19 cellular contexts compared by ENCODE assay signal in genomic region chr1:19305880-19306279, GRCh38. TPM values are rescaled to one million over a fixed set of nuclear protein-coding genes. Genes with fewer than 3 reads are reported as not detected.
DNase-seq lines count a peak whose midpoint lies in the region; ATAC-seq and TF ChIP-seq lines count a peak whose summit lies in the region.
"Had no signal": no experiment of that assay in that cellular context is flagged by ENCODE, and none has a peak within 500 bp of the region (broad histone marks: within the 10 kb centered on the region; RNA-seq: fewer than 3 reads in every experiment).

No MANE protein-coding gene starts in this region.

- no peak overlapping the region for H3K4me3 ChIP-seq in H7 (ENCODE audit: insufficient read depth, low read depth, low read length)
- no peak overlapping the region for H3K4me3 ChIP-seq in heart left ventricle
- H3K4me3 ChIP-seq: A549, GM23248 had no signal

- no peak overlapping the region for H3K27ac ChIP-seq in heart left ventricle
- H3K27ac ChIP-seq: 22Rv1, A549, C4-2B, GM23248, HL-60 had no signal

- no peaks in the 10 kb centered on the region for H3K9me3 Mint-ChIP-seq in activated CD4-positive, alpha-beta T cell treated with anti-CD3 and anti-CD28 coated beads, Interleukin-2, amount 10 ng/mL, durations not matched to agents 24 days and 14 days
- H3K9me3 Mint-ChIP-seq in activated T-helper 17 cell treated with anti-CD3 and anti-CD28 coated beads, Interleukin-2, amount 50 U/mL, for 72 hours, result no peaks in the 10 kb centered on the region
- H3K9me3 Mint-ChIP-seq in Calu3 (ENCODE audit: low read depth, unreplicated experiment), result no peaks in the 10 kb centered on the region
- H3K9me3 Mint-ChIP-seq: CD4-positive, alpha-beta T cell had no signal

- no TSS peak for BruUV-seq in Calu3 (replicated peaks; lab: Mats Ljungman, UMichigan)

- no peaks in the 10 kb centered on the region for H3K9me3 ChIP-seq in heart left ventricle
- H3K9me3 ChIP-seq: A549, Caco-2 had no signal

- intact Hi-C loops in activated CD4-positive, alpha-beta T cell treated with anti-CD3 and anti-CD28 coated beads, Interleukin-2, amount 10 ng/mL, durations not matched to agents 24 days and 14 days (cut with micrococcal nuclease), result no loop called here
- intact Hi-C loops in sciatic nerve (cut with DNase I), result no loop called here
- intact Hi-C loops in Calu3 (cut with micrococcal nuclease; ENCODE audit: unreplicated experiment), result no loop called here
- intact Hi-C loops in heart left ventricle (cut with DNase I), result no loop called here

- CTCF ChIA-PET in Calu3 (lab: Charles Lee), result no interaction called here

- no peak for ATAC-seq in activated T-helper 17 cell treated with anti-CD3 and anti-CD28 coated beads, Interleukin-2, amount 50 U/mL, for 72 hours (replicated peaks)
- ATAC-seq in sciatic nerve (no peak), heart left ventricle (no peak)
- ATAC-seq: A549 had no signal

- H3K4me1 ChIP-seq in heart left ventricle, result peaks cover 0 to 12% (median 3%) of the 10 kb centered on the region in 12 donors
- H3K4me1 ChIP-seq: Caco-2 had no signal

- WGBS in heart left ventricle, 4 donors, result 86 to 96% (median 94%) methylated on average over 6 to 11 of the region's 11 CpGs

- DNase-seq in activated CD4-positive, alpha-beta T cell treated with anti-CD3 and anti-CD28 coated beads, Interleukin-2, amount 10 ng/mL, durations not matched to agents 24 days and 14 days, result peak; percentile 51
- DNase-seq in activated CD4-positive, alpha-beta T cell treated with anti-CD3 and anti-CD28 coated beads for 1 hour, result no peak
- DNase-seq in H7 (peak; percentile 23), sciatic nerve (ENCODE audit: low spot score) (peak; percentile 23), Calu3 (no peak), heart left ventricle (no peak)
- DNase-seq: AML-193; Caco-2; CD4-positive, alpha-beta T cell; DMS153; DMS79; GDM1; GM23248; HCEC 1CT had no signal

- H3K36me3 ChIP-seq in H7 (replicated peaks; ENCODE audit: control insufficient read depth, insufficient read depth, low read length), result peaks cover 17% of the 10 kb centered on the region
- peaks cover 0 to 68% (median 59%) of the 10 kb centered on the region in 9 donors for H3K36me3 ChIP-seq in heart left ventricle

- H3K36me3 Mint-ChIP-seq in activated CD4-positive, alpha-beta T cell treated with anti-CD3 and anti-CD28 coated beads, Interleukin-2, amount 10 ng/mL, durations not matched to agents 24 days and 14 days (ENCODE audit: low read depth), result peaks cover 30% of the 10 kb centered on the region
- peaks cover 62% of the 10 kb centered on the region for H3K36me3 Mint-ChIP-seq in activated T-helper 17 cell treated with anti-CD3 and anti-CD28 coated beads, Interleukin-2, amount 50 U/mL, for 72 hours (ENCODE audit: low read depth)
- H3K36me3 Mint-ChIP-seq in Calu3 (ENCODE audit: insufficient read depth, unreplicated experiment), result peaks cover 14% of the 10 kb centered on the region

- TF ChIP-seq CTCF in Calu3 (IDR thresholded peaks at IDR 0.05; ENCODE audit: unreplicated experiment) (no peak), heart left ventricle (IDR thresholded peaks at IDR 0.05) (no peak)

- no peak for TF ChIP-seq POLR2A in heart left ventricle (IDR thresholded peaks at IDR 0.05)

- H3K4me3 Mint-ChIP-seq in activated CD4-positive, alpha-beta T cell treated with anti-CD3 and anti-CD28 coated beads, Interleukin-2, amount 10 ng/mL, durations not matched to agents 24 days and 14 days, result no peak overlapping the region
- H3K4me3 Mint-ChIP-seq in activated T-helper 17 cell treated with anti-CD3 and anti-CD28 coated beads, Interleukin-2, amount 50 U/mL, for 72 hours, result no peak overlapping the region
- no peak overlapping the region for H3K4me3 Mint-ChIP-seq in Calu3 (ENCODE audit: low read depth, unreplicated experiment)
- H3K4me3 Mint-ChIP-seq: CD4-positive, alpha-beta T cell had no signal

- H3K27me3 ChIP-seq in H7 (ENCODE audit: control insufficient read depth, insufficient read depth, low read length) (no peaks in the 10 kb centered on the region; the same call in 1 of the 2 replicates), heart left ventricle (no peaks in the 10 kb centered on the region)

- no peaks in the 10 kb centered on the region for H3K27me3 Mint-ChIP-seq in activated CD4-positive, alpha-beta T cell treated with anti-CD3 and anti-CD28 coated beads, Interleukin-2, amount 10 ng/mL, durations not matched to agents 24 days and 14 days
- H3K27me3 Mint-ChIP-seq in activated T-helper 17 cell treated with anti-CD3 and anti-CD28 coated beads, Interleukin-2, amount 50 U/mL, for 72 hours, result no peaks in the 10 kb centered on the region
- no peaks in the 10 kb centered on the region for H3K27me3 Mint-ChIP-seq in Calu3 (ENCODE audit: unreplicated experiment)
- H3K27me3 Mint-ChIP-seq: CD4-positive, alpha-beta T cell had no signal

- H3K27ac Mint-ChIP-seq in activated CD4-positive, alpha-beta T cell treated with anti-CD3 and anti-CD28 coated beads, Interleukin-2, amount 10 ng/mL, durations not matched to agents 24 days and 14 days, result no peak overlapping the region
- peak overlapping the region; percentile 58 for H3K27ac Mint-ChIP-seq in activated T-helper 17 cell treated with anti-CD3 and anti-CD28 coated beads, Interleukin-2, amount 50 U/mL, for 72 hours
- H3K27ac Mint-ChIP-seq in Calu3 (ENCODE audit: unreplicated experiment), result no peak overlapping the region
- H3K27ac Mint-ChIP-seq: CD4-positive, alpha-beta T cell had no signal

- peaks cover 6% of the 10 kb centered on the region for H3K4me1 Mint-ChIP-seq in activated CD4-positive, alpha-beta T cell treated with anti-CD3 and anti-CD28 coated beads, Interleukin-2, amount 10 ng/mL, durations not matched to agents 24 days and 14 days
- peaks cover 8% of the 10 kb centered on the region for H3K4me1 Mint-ChIP-seq in activated T-helper 17 cell treated with anti-CD3 and anti-CD28 coated beads, Interleukin-2, amount 50 U/mL, for 72 hours
- H3K4me1 Mint-ChIP-seq in Calu3 (ENCODE audit: low read depth, unreplicated experiment), result peaks cover 4% of the 10 kb centered on the region

RNA-seq across cellular contexts. Expression of gene AKR7A2, which starts 6.1 kb away (rescaled TPM):
- 33.6 and 35.4 TPM in 2 replicates for total RNA-seq in activated CD4-positive, alpha-beta T cell treated with anti-CD3 and anti-CD28 coated beads, Interleukin-2, amount 10 ng/mL, durations not matched to agents 24 days and 14 days
- total RNA-seq in H7 (2014; rRNA removed; shearing (Covaris generic)), result 90.2 and 92.4 TPM in 2 replicates
- total RNA-seq in activated T-helper 17 cell treated with anti-CD3 and anti-CD28 coated beads, Interleukin-2, amount 50 U/mL, for 72 hours, result 10 to 100 TPM; 37.1 to 61.4 TPM
- total RNA-seq in sciatic nerve (35.8 TPM), Calu3 (2022) (25.7 and 26.3 TPM in 2 replicates), heart left ventricle (10 to 100 TPM; 25.0 to 97.5 (median 46.4) TPM)
- 10 to 100 TPM; 13.8 to 27.2 TPM for polyA plus RNA-seq in heart left ventricle

RNA-seq across cellular contexts. Expression of gene SLC66A1, which starts 6.2 kb away (rescaled TPM):
- total RNA-seq in activated CD4-positive, alpha-beta T cell treated with anti-CD3 and anti-CD28 coated beads, Interleukin-2, amount 10 ng/mL, durations not matched to agents 24 days and 14 days, result 9.2 and 10.1 TPM in 2 replicates
- 25.7 and 29.5 TPM in 2 replicates for total RNA-seq in H7 (2014; rRNA removed; shearing (Covaris generic))
- 1 to 10 TPM; 5.7 to 8.9 TPM for total RNA-seq in activated T-helper 17 cell treated with anti-CD3 and anti-CD28 coated beads, Interleukin-2, amount 50 U/mL, for 72 hours
- 10.8 TPM for total RNA-seq in sciatic nerve
- 10.0 and 13.1 TPM in 2 replicates for total RNA-seq in Calu3 (2022)
- total RNA-seq in heart left ventricle, result 10 to 100 TPM in 2 of 9 donors, 1 to 10 TPM in 7; 6.4 to 17.2 (median 8.2) TPM
- 10 to 100 TPM; 10.4 to 19.4 TPM for polyA plus RNA-seq in heart left ventricle

RNA-seq across cellular contexts. Expression of gene AKR7A3, which starts 17.3 kb away (rescaled TPM):
- total RNA-seq in activated CD4-positive, alpha-beta T cell treated with anti-CD3 and anti-CD28 coated beads, Interleukin-2, amount 10 ng/mL, durations not matched to agents 24 days and 14 days, result 1.8 and 2.5 TPM in 2 replicates
- total RNA-seq in H7 (2014; rRNA removed; shearing (Covaris generic)), result 0.69 and 1.8 TPM in 2 replicates
- total RNA-seq in activated T-helper 17 cell treated with anti-CD3 and anti-CD28 coated beads, Interleukin-2, amount 50 U/mL, for 72 hours, result 1 to 10 TPM in 1 of 2 donors, under 1 TPM in 1; 0.71 to 1.6 TPM
- total RNA-seq in sciatic nerve, result 1.6 TPM
- total RNA-seq in Calu3 (2022), result 1.7 and 2.2 TPM in 2 replicates
- total RNA-seq in heart left ventricle, result under 1 TPM in 5 of 9 donors, not detected in 4; 0.19 to 0.36 (median 0.20) TPM
- polyA plus RNA-seq in heart left ventricle, result under 1 TPM in 1 of 2 donors, not detected in 1; 0.12 TPM

RNA-seq across cellular contexts. Expression of gene MRTO4, which starts 54.3 kb away (rescaled TPM):
- total RNA-seq in activated CD4-positive, alpha-beta T cell treated with anti-CD3 and anti-CD28 coated beads, Interleukin-2, amount 10 ng/mL, durations not matched to agents 24 days and 14 days, result 132 and 135 TPM in 2 replicates
- 77.4 and 82.4 TPM in 2 replicates for total RNA-seq in H7 (2014; rRNA removed; shearing (Covaris generic))
- total RNA-seq in activated T-helper 17 cell treated with anti-CD3 and anti-CD28 coated beads, Interleukin-2, amount 50 U/mL, for 72 hours, result 100 to 1,000 TPM in 1 of 2 donors, 10 to 100 TPM in 1; 59.3 to 113 TPM
- total RNA-seq in sciatic nerve (13.1 TPM), Calu3 (2022) (37.0 and 41.4 TPM in 2 replicates), heart left ventricle (10 to 100 TPM in 6 of 9 donors, 1 to 10 TPM in 3; 8.3 to 17.4 (median 13.7) TPM)
- polyA plus RNA-seq in heart left ventricle, result 10 to 100 TPM; 19.3 to 56.3 TPM

RNA-seq across cellular contexts. Expression of gene EMC1, which starts 54.6 kb away (rescaled TPM):
- total RNA-seq in activated CD4-positive, alpha-beta T cell treated with anti-CD3 and anti-CD28 coated beads, Interleukin-2, amount 10 ng/mL, durations not matched to agents 24 days and 14 days, result 67.9 and 71.1 TPM in 2 replicates
- 58.6 and 65.5 TPM in 2 replicates for total RNA-seq in H7 (2014; rRNA removed; shearing (Covaris generic))
- total RNA-seq in activated T-helper 17 cell treated with anti-CD3 and anti-CD28 coated beads, Interleukin-2, amount 50 U/mL, for 72 hours, result 10 to 100 TPM; 41.1 to 51.9 TPM
- total RNA-seq in sciatic nerve (37.8 TPM), Calu3 (2022) (50.9 and 53.4 TPM in 2 replicates), heart left ventricle (10 to 100 TPM; 23.4 to 54.5 (median 32.7) TPM)
- polyA plus RNA-seq in heart left ventricle, result 10 to 100 TPM; 10.1 to 27.2 TPM

Comparison
In these comparisons a context has a peak if more than half of its experiments do, and no peak if none do; other contexts are left out.
1. DNase-seq: peak in activated CD4-positive, alpha-beta T cell treated with anti-CD3 and anti-CD28 coated beads, Interleukin-2, amount 10 ng/mL, durations not matched to agents 24 days and 14 days (single experiment), H7 (single experiment) and sciatic nerve (single experiment); none in activated CD4-positive, alpha-beta T cell treated with anti-CD3 and anti-CD28 coated beads for 1 hour (single experiment), Calu3 (single experiment) and heart left ventricle (0 of 5).